In the genomic region with DNA sequence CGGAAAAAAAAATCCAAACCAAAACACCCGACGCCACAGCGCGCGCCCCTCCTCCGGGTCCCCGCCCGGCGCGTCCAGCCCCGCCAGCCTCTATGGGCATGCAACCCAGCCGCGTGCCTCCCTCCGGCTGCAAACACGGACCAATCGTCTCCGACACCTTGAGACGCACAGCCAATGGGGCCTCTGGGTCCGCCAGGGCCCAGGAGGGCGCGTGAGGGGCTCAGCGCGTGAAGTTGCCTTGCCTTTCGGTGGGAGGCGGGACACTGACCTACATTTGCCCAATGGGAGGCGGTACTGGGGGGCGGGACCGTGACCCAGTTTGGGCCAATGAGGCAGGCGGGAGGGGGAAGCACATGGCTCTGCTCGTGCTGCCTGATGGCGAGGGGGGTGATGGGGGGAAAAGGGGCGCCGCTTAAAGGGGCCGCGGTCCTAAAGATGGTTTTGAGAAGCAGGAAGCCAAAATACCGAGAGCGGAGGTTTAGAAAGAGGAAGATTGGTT, we compare ENCODE assay signal across 8 cellular contexts. TPM values are rescaled to one million over a fixed set of nuclear protein-coding genes. Genes with fewer than 3 reads are reported as not detected.
DNase-seq lines count a peak whose midpoint lies in the region; ATAC-seq and TF ChIP-seq lines count a peak whose summit lies in the region.

No MANE protein-coding gene starts in this region.

- peak overlapping the region; percentile 60 for H3K4me3 ChIP-seq in ovary
- H3K4me3 ChIP-seq in thymus (ENCODE audit: low read length): peak overlapping the region; percentile 77

- peak overlapping the region; percentile 95 for H3K4me3 Mint-ChIP-seq in activated naive CD8-positive, alpha-beta T cell treated with anti-CD3 and anti-CD28 coated beads for 36 hours
- peak overlapping the region; percentile 86 for H3K4me3 Mint-ChIP-seq in glutamatergic neuron (ENCODE audit: unreplicated experiment)

- no peaks in the 10 kb centered on the region for H3K27me3 ChIP-seq in ovary
- H3K27me3 ChIP-seq in thymus (ENCODE audit: control insufficient read depth, insufficient read depth): no peaks in the 10 kb centered on the region

- H3K4me1 Mint-ChIP-seq in activated naive CD8-positive, alpha-beta T cell treated with anti-CD3 and anti-CD28 coated beads for 36 hours: peaks cover 47% of the 10 kb centered on the region
- H3K4me1 Mint-ChIP-seq in glutamatergic neuron (ENCODE audit: low read depth, unreplicated experiment): peaks cover 13% of the 10 kb centered on the region

- DNase-seq in GM10248 (ENCODE audit: extremely low spot score) (peak; percentile 94), NCI-H1105 treated with DMSO at 0.1 percent for 48 hours (lab: John Stamatoyannopoulos, UW) (peak; percentile 98), SKM-1 treated with dmso at 0.1 percent for 144 hours (lab: John Stamatoyannopoulos, UW; ENCODE audit: unreplicated experiment) (peak; percentile 86), glutamatergic neuron (peak; percentile 95), ovary (peak; percentile 99 to 100 (median 100))
- DNase-seq in activated naive CD8-positive, alpha-beta T cell treated with anti-CD3 and anti-CD28 coated beads for 36 hours: peak; percentile 99

- POLR2A ChIA-PET in GM10248 (lab: Yijun Ruan, JAX): interaction anchor here (1.2 kb wide), 1 partner anchor 18 kb away, joined by 5 read pairs; the partner anchor contains the start of genes RPL18 and SPHK2

- peak; percentile 6 for TF ChIP-seq POLR2A in ovary (IDR thresholded peaks at IDR 0.05)

- WGBS in ovary, 3 donors: 0 to 1% (median 1%) methylated on average over 38 of the region's 38 CpGs
- under 1% methylated on average over 38 of the region's 38 CpGs for WGBS in thymus

- peak; percentile 75 for ATAC-seq in HG02678 (IDR thresholded peaks at IDR 0.05; ENCODE audit: unreplicated experiment)

- H3K36me3 Mint-ChIP-seq in activated naive CD8-positive, alpha-beta T cell treated with anti-CD3 and anti-CD28 coated beads for 36 hours: peaks cover 10% of the 10 kb centered on the region
- peaks cover 4% of the 10 kb centered on the region for H3K36me3 Mint-ChIP-seq in glutamatergic neuron (ENCODE audit: unreplicated experiment)

- H3K4me1 ChIP-seq in ovary (ENCODE audit: insufficient read depth): peaks cover 13% of the 10 kb centered on the region
- peaks cover 23% of the 10 kb centered on the region for H3K4me1 ChIP-seq in thymus (ENCODE audit: control insufficient read depth, insufficient read depth, low read length)

- intact Hi-C loops in ovary (cut with DNase I): no loop called here

- H3K27ac Mint-ChIP-seq in activated naive CD8-positive, alpha-beta T cell treated with anti-CD3 and anti-CD28 coated beads for 36 hours: peak overlapping the region; percentile 98
- peak overlapping the region; percentile 90 for H3K27ac Mint-ChIP-seq in glutamatergic neuron (ENCODE audit: unreplicated experiment)

- CTCF ChIA-PET in GM10248 (lab: Yijun Ruan, JAX): no interaction called here

- peak; percentile 63 for TF ChIP-seq EP300 in ovary (IDR thresholded peaks at IDR 0.05)

- no peaks in the 10 kb centered on the region for H3K27me3 Mint-ChIP-seq in activated naive CD8-positive, alpha-beta T cell treated with anti-CD3 and anti-CD28 coated beads for 36 hours
- H3K27me3 Mint-ChIP-seq in glutamatergic neuron (ENCODE audit: unreplicated experiment): peaks cover 20% of the 10 kb centered on the region

- H3K9me3 ChIP-seq in ovary (no peaks in the 10 kb centered on the region), thymus (ENCODE audit: control insufficient read depth) (no peaks in the 10 kb centered on the region)

- H3K36me3 ChIP-seq in ovary: no peaks in the 10 kb centered on the region
- peaks cover 3% of the 10 kb centered on the region for H3K36me3 ChIP-seq in thymus (ENCODE audit: control insufficient read depth, insufficient read depth)

- no peak for TF ChIP-seq CTCF in GM10248 (IDR thresholded peaks at IDR 0.05; ENCODE audit: control extremely low read depth, extremely low read depth, low read depth, missing control alignments)
- TF ChIP-seq CTCF in glutamatergic neuron (IDR thresholded peaks at IDR 0.05; ENCODE audit: partially characterized antibody, unreplicated experiment): no peak
- TF ChIP-seq CTCF in ovary (IDR thresholded peaks at IDR 0.05): no peak

- H3K9me3 Mint-ChIP-seq in activated naive CD8-positive, alpha-beta T cell treated with anti-CD3 and anti-CD28 coated beads for 36 hours: no peaks in the 10 kb centered on the region
- peaks cover 5% of the 10 kb centered on the region for H3K9me3 Mint-ChIP-seq in glutamatergic neuron (ENCODE audit: unreplicated experiment)

- peak overlapping the region; percentile 89 to 93 for H3K27ac ChIP-seq in ovary
- peak overlapping the region; percentile 91 for H3K27ac ChIP-seq in thymus (ENCODE audit: low read depth)

RNA-seq across cellular contexts. Expression of gene DBP, which starts 0.3 kb away (rescaled TPM):
- total RNA-seq in activated naive CD8-positive, alpha-beta T cell treated with anti-CD3 and anti-CD28 coated beads for 36 hours: 10 to 100 TPM in 1 of 2 experiments, 1 to 10 TPM in 1; 9.3 to 10.1 TPM
- total RNA-seq in glutamatergic neuron (ENCODE audit: unreplicated experiment) (2.9 TPM), ovary (10 to 100 TPM; 19.7 to 69.8 (median 34.6) TPM)
- polyA plus RNA-seq in ovary (10 to 100 TPM; 19.8 to 29.0 TPM), thymus (21.2 TPM)

RNA-seq across cellular contexts. Expression of gene CA11, which starts 8.5 kb away (rescaled TPM):
- 10 to 100 TPM; 11.9 to 14.1 TPM for total RNA-seq in activated naive CD8-positive, alpha-beta T cell treated with anti-CD3 and anti-CD28 coated beads for 36 hours
- total RNA-seq in glutamatergic neuron (ENCODE audit: unreplicated experiment): 7.8 TPM
- 10 to 100 TPM; 14.9 to 52.5 (median 40.8) TPM for total RNA-seq in ovary
- polyA plus RNA-seq in ovary: 10 to 100 TPM; 43.1 to 53.1 TPM
- 15.3 TPM for polyA plus RNA-seq in thymus

RNA-seq across cellular contexts. Expression of gene SPHK2, which starts 18.2 kb away (rescaled TPM):
- total RNA-seq in activated naive CD8-positive, alpha-beta T cell treated with anti-CD3 and anti-CD28 coated beads for 36 hours: 10 to 100 TPM; 36.7 to 40.8 TPM
- 146 TPM for total RNA-seq in glutamatergic neuron (ENCODE audit: unreplicated experiment)
- 10 to 100 TPM; 12.3 to 37.2 (median 27.0) TPM for total RNA-seq in ovary
- 10 to 100 TPM in 1 of 2 donors, 1 to 10 TPM in 1; 2.9 to 24.5 TPM for polyA plus RNA-seq in ovary
- 13.4 TPM for polyA plus RNA-seq in thymus

RNA-seq across cellular contexts. Expression of gene RPL18, which starts 18.5 kb away (rescaled TPM):
- total RNA-seq in activated naive CD8-positive, alpha-beta T cell treated with anti-CD3 and anti-CD28 coated beads for 36 hours: 1,000 to 10,000 TPM; 1,968 to 2,008 TPM
- 1,011 TPM for total RNA-seq in glutamatergic neuron (ENCODE audit: unreplicated experiment)
- total RNA-seq in ovary: 1,000 to 10,000 TPM; 2,699 to 8,435 (median 3,584) TPM
- 1,000 to 10,000 TPM; 1,780 to 6,110 TPM for polyA plus RNA-seq in ovary
- 2,606 TPM for polyA plus RNA-seq in thymus

RNA-seq across cellular contexts. Expression of gene FAM83E, which starts 22.6 kb away (rescaled TPM):
- total RNA-seq in activated naive CD8-positive, alpha-beta T cell treated with anti-CD3 and anti-CD28 coated beads for 36 hours: 1 to 10 TPM; 4.4 TPM
- total RNA-seq in glutamatergic neuron (ENCODE audit: unreplicated experiment): 1.5 TPM
- total RNA-seq in ovary: 1 to 10 TPM in 5 of 7 donors, not detected in 2; 1.1 to 6.9 (median 1.5) TPM
- under 1 TPM in 1 of 2 donors, not detected in 1; 0.16 TPM for polyA plus RNA-seq in ovary
- 2.2 TPM for polyA plus RNA-seq in thymus

Comparison
In these comparisons a context has a peak if more than half of its experiments do, and no peak if none do; other contexts are left out.
1. Peak in every context shown above with its lines: DNase-seq, ATAC-seq, H3K4me3 ChIP-seq and H3K27ac ChIP-seq.